Comparison of ENCODE assay signal across 16 cellular contexts in genomic region chr12:129559756-129560155, GRCh38.
DNase-seq lines count a peak whose midpoint lies in the region; ATAC-seq and TF ChIP-seq lines count a peak whose summit lies in the region.
"Had no signal": no experiment of that assay in that cellular context is flagged by ENCODE, and none has a peak within 500 bp of the region (broad histone marks: within the 10 kb centered on the region; RNA-seq: fewer than 3 reads in every experiment).

No MANE protein-coding gene starts in this region.

- DNase-seq in SJCRH30 (peak; percentile 79 to 91), epidermal melanocyte (ENCODE audit: insufficient read length, low spot score) (peak; percentile 27), T-helper 9 cell (no peak), NCI-H1930 (lab: John Stamatoyannopoulos, UW) (no peak)
- DNase-seq: C1 segment of cervical spinal cord; Calu3; CD4-positive, alpha-beta memory T cell; COR-L47; DMS53; DMS79 treated with DMSO at 0.1 percent for 48 hours; GF-D8; GM23248; H7; HCEC 1CT had no signal

- H3K27ac ChIP-seq in SJCRH30, result peak overlapping the region; percentile 89
- H3K27ac ChIP-seq: GM23248 had no signal

- peaks cover 2% of the 10 kb centered on the region for H3K9me3 Mint-ChIP-seq in nephron

- no peaks in the 10 kb centered on the region for H3K27me3 ChIP-seq in SJCRH30

- H3K36me3 ChIP-seq in SJCRH30, result no peaks in the 10 kb centered on the region

- peak overlapping the region; percentile 68 to 82 (median 77) for H3K27ac Mint-ChIP-seq in nephron
- H3K27ac Mint-ChIP-seq: CD4-positive, alpha-beta memory T cell had no signal

- peaks cover 8% of the 10 kb centered on the region; the same call in 1 of the 2 replicates for H3K9me3 ChIP-seq in SJCRH30 (replicated peaks)

- no peak for ATAC-seq in GM18873 (IDR thresholded peaks at IDR 0.05; ENCODE audit: low FRiP score, unreplicated experiment)

- TF ChIP-seq CTCF in nephron (IDR thresholded peaks at IDR 0.05; ENCODE audit: unreplicated experiment in 3 of 3), result no peak

- H3K4me1 Mint-ChIP-seq in nephron, result peaks cover 25% of the 10 kb centered on the region
- H3K4me1 Mint-ChIP-seq: CD4-positive, alpha-beta memory T cell had no signal

- H3K36me3 Mint-ChIP-seq in nephron (ENCODE audit: low read depth), result no peaks in the 10 kb centered on the region
- H3K36me3 Mint-ChIP-seq: CD4-positive, alpha-beta memory T cell had no signal

- H3K4me3 ChIP-seq in SJCRH30, result no peak overlapping the region
- H3K4me3 ChIP-seq: GM23248 had no signal

- H3K27me3 Mint-ChIP-seq in nephron (ENCODE audit: low read depth), result no peaks in the 10 kb centered on the region
- H3K27me3 Mint-ChIP-seq: CD4-positive, alpha-beta memory T cell had no signal

- H3K4me1 ChIP-seq in SJCRH30, result peaks cover 19% of the 10 kb centered on the region

- H3K4me3 Mint-ChIP-seq in nephron, result no peak overlapping the region
- H3K4me3 Mint-ChIP-seq: CD4-positive, alpha-beta memory T cell had no signal

Comparison
In these comparisons a context has a peak if more than half of its experiments do, and no peak if none do; other contexts are left out.
1. DNase-seq: peak in SJCRH30 (2 of 2) and epidermal melanocyte (single experiment); none in T-helper 9 cell (single experiment) and NCI-H1930 (0 of 2).